In genomic region chr6:149320016-149320415, GRCh38 we compare ENCODE assay signal across 8 cellular contexts. TPM values are rescaled to one million over a fixed set of nuclear protein-coding genes. Genes with fewer than 3 reads are reported as not detected.
DNase-seq lines count a peak whose midpoint lies in the region; TF ChIP-seq lines count a peak whose summit lies in the region.
"Not testable (repeated sequence)": the region's sequence is repeated elsewhere in the genome, so short reads cannot be mapped to it uniquely, and the experiment has no call there.

No MANE protein-coding gene starts in this region.

- DNase-seq in ACHN: peak; percentile 25
- not testable (repeated sequence) for DNase-seq in activated T-helper 2 cell treated with anti-CD3 and anti-CD28 coated beads, Interferon-gamma antibody, Interleukin-2, Interleukin-4, amounts not matched to agents 10 μg/mL and 5 μg/mL and 100 μg/mL, durations not matched to agents 14 hours and 24 hours and 36 hours (ENCODE audit: low spot score); chondrocyte (ENCODE audit: low spot score); hepatocyte (ENCODE audit: low spot score)
- DNase-seq in stimulated activated CD4-positive, alpha-beta T cell treated with anti-CD3 and anti-CD28 coated beads, Interleukin-4, amount 100 ng/mL, for 4 hours: peak; percentile 12 to 17

- not testable (repeated sequence) for H3K36me3 ChIP-seq in HEK293 (ENCODE audit: control insufficient read depth in 2 of 2, insufficient read depth in 1 of 2, low read length in 2 of 2); hepatocyte (replicated peaks; ENCODE audit: insufficient read depth, low read depth); neural cell (ENCODE audit: insufficient read depth, low read length)

- H2AFZ ChIP-seq in hepatocyte; neural cell (ENCODE audit: low read depth, low read length): not testable (repeated sequence)

- not testable (repeated sequence) for H3K27me3 Mint-ChIP-seq in activated T-helper 2 cell treated with anti-CD3 and anti-CD28 coated beads, Interferon-gamma antibody, Interleukin-2, Interleukin-4, amounts not matched to agents 10 μg/mL and 5 μg/mL and 100 μg/mL, durations not matched to agents 14 hours and 24 hours and 36 hours (ENCODE audit: low read depth); chondrocyte (ENCODE audit: low read depth)

- TF ChIP-seq RAD21 in neural cell (conservative IDR thresholded peaks at IDR 0.05): not testable (repeated sequence)

- H3F3A ChIP-seq in neural cell (ENCODE audit: insufficient read depth, low read length, poor library complexity, severe bottlenecking): not testable (repeated sequence)

- peak overlapping the region; percentile 98 for H3K27ac Mint-ChIP-seq in activated T-helper 2 cell treated with anti-CD3 and anti-CD28 coated beads, Interferon-gamma antibody, Interleukin-2, Interleukin-4, amounts not matched to agents 10 μg/mL and 5 μg/mL and 100 μg/mL, durations not matched to agents 14 hours and 24 hours and 36 hours
- H3K27ac Mint-ChIP-seq in chondrocyte (ENCODE audit: unreplicated experiment): peak overlapping the region; percentile 79

- POLR2A ChIA-PET in HEK293 (lab: Yijun Ruan, JAX): not testable (repeated sequence)

- H3K9me3 ChIP-seq in HEK293 (ENCODE audit: control insufficient read depth, insufficient read depth, low read depth, low read length); hepatocyte (ENCODE audit: low read depth); neural cell (ENCODE audit: low read length): not testable (repeated sequence)

- peak overlapping the region; percentile 95 for H3K4me3 Mint-ChIP-seq in activated T-helper 2 cell treated with anti-CD3 and anti-CD28 coated beads, Interferon-gamma antibody, Interleukin-2, Interleukin-4, amounts not matched to agents 10 μg/mL and 5 μg/mL and 100 μg/mL, durations not matched to agents 14 hours and 24 hours and 36 hours (ENCODE audit: low read depth)
- peak overlapping the region; percentile 80 for H3K4me3 Mint-ChIP-seq in chondrocyte (ENCODE audit: unreplicated experiment)

- peaks cover 64% of the 10 kb centered on the region for H4K20me1 ChIP-seq in hepatocyte (ENCODE audit: insufficient read depth, poor library complexity, severe bottlenecking)
- H4K20me1 ChIP-seq in neural cell (ENCODE audit: insufficient read depth): not testable (repeated sequence)

- H3K9me2 ChIP-seq in hepatocyte (replicated peaks; ENCODE audit: insufficient read depth); neural cell (ENCODE audit: insufficient read depth, low read length): not testable (repeated sequence)

- H3K9me3 Mint-ChIP-seq in activated T-helper 2 cell treated with anti-CD3 and anti-CD28 coated beads, Interferon-gamma antibody, Interleukin-2, Interleukin-4, amounts not matched to agents 10 μg/mL and 5 μg/mL and 100 μg/mL, durations not matched to agents 14 hours and 24 hours and 36 hours; chondrocyte (ENCODE audit: low read depth): not testable (repeated sequence)

- H3K27ac ChIP-seq in HEK293 (ENCODE audit: extremely low read depth, low read depth, low read length); hepatocyte; neural cell (ENCODE audit: low read length): not testable (repeated sequence)

- H3K4me1 ChIP-seq in HEK293 (ENCODE audit: control insufficient read depth, insufficient read depth, low read length) (peaks cover 23% of the 10 kb centered on the region), hepatocyte (ENCODE audit: insufficient read depth) (peaks cover 40% of the 10 kb centered on the region)

- H3K4me1 Mint-ChIP-seq in activated T-helper 2 cell treated with anti-CD3 and anti-CD28 coated beads, Interferon-gamma antibody, Interleukin-2, Interleukin-4, amounts not matched to agents 10 μg/mL and 5 μg/mL and 100 μg/mL, durations not matched to agents 14 hours and 24 hours and 36 hours (ENCODE audit: low read depth): peaks cover 51% of the 10 kb centered on the region
- peaks cover 66% of the 10 kb centered on the region for H3K4me1 Mint-ChIP-seq in chondrocyte (ENCODE audit: low read depth)

- H3K4me2 ChIP-seq in hepatocyte (peak overlapping the region; percentile 85), neural cell (ENCODE audit: low read length) (peak overlapping the region; percentile 90)

- intact Hi-C loops in activated T-helper 2 cell treated with anti-CD3 and anti-CD28 coated beads, Interferon-gamma antibody, Interleukin-2, Interleukin-4, amounts not matched to agents 10 μg/mL and 5 μg/mL and 100 μg/mL, durations not matched to agents 14 hours and 24 hours and 36 hours (cut with micrococcal nuclease): not testable (repeated sequence)

- TF ChIP-seq EP300 in neural cell (conservative IDR thresholded peaks at IDR 0.05; ENCODE audit: poor library complexity, severe bottlenecking): not testable (repeated sequence)

- in situ Hi-C loops in ACHN (cut with HindIII; ENCODE audit: low pct_ligation_motif_present, low pct_unique_long_range_greater_than_20kb, low sequenced_read_pairs): not testable (repeated sequence)

- CTCF ChIA-PET in HEK293 (lab: Yijun Ruan, JAX): interaction anchor here (0.6 kb wide), 1 partner anchor 57 kb away, joined by 5 read pairs; no protein-coding TSS in a partner anchor

- not testable (repeated sequence) for H3K27me3 ChIP-seq in hepatocyte; neural cell (ENCODE audit: insufficient read depth, low read depth, low read length)

- TF ChIP-seq CTCF in HEK293 (tag by site-specific recombination; IDR thresholded peaks at IDR 0.05); WI38 (IDR thresholded peaks at IDR 0.05; ENCODE audit: low read depth, low read length); chondrocyte (IDR thresholded peaks at IDR 0.05); hepatocyte (IDR thresholded peaks at IDR 0.05; ENCODE audit: poor library complexity); neural cell (IDR thresholded peaks at IDR 0.05; ENCODE audit: poor library complexity, severe bottlenecking): not testable (repeated sequence)

- peaks cover 82% of the 10 kb centered on the region for H3K79me2 ChIP-seq in hepatocyte
- H3K79me2 ChIP-seq in neural cell (replicated peaks; ENCODE audit: insufficient read depth, low read length): peaks cover 67% of the 10 kb centered on the region

- H3K9ac ChIP-seq in neural cell (ENCODE audit: low read length): not testable (repeated sequence)

- H3K36me3 Mint-ChIP-seq in activated T-helper 2 cell treated with anti-CD3 and anti-CD28 coated beads, Interferon-gamma antibody, Interleukin-2, Interleukin-4, amounts not matched to agents 10 μg/mL and 5 μg/mL and 100 μg/mL, durations not matched to agents 14 hours and 24 hours and 36 hours (ENCODE audit: low read depth): peaks cover 45% of the 10 kb centered on the region
- H3K36me3 Mint-ChIP-seq in chondrocyte (ENCODE audit: low read depth): not testable (repeated sequence)

- H3K4me3 ChIP-seq in HEK293 (ENCODE audit: low read depth, low read length) (peak overlapping the region; percentile 76; the same call in 1 of the 2 replicates), WI38 (ENCODE audit: low read depth, low read length) (peak overlapping the region; percentile 80; the same call in 1 of the 2 replicates), neural cell (ENCODE audit: low read length) (peak overlapping the region; percentile 83)
- not testable (repeated sequence) for H3K4me3 ChIP-seq in hepatocyte

- 88% methylated on average over 10 of the region's 10 CpGs for WGBS in hepatocyte (ENCODE audit: low lambda C conversion rate, missing lambda C conversion rate)

TF ChIP-seq in HEK293, 187 proteins besides CTCF, POLR2A, EP300 and RAD21:
- TF ChIP-seq ZNF600 (tag by site-specific recombination; IDR thresholded peaks at IDR 0.05) (peak; percentile 18; the same call in 1 of the 2 replicates), IKZF3 (tag by site-specific recombination; IDR thresholded peaks at IDR 0.05) (0 out of 2 replicates have a peak, but pooled peaks have one; percentile 30), OSR2 (tag by site-specific recombination; IDR thresholded peaks at IDR 0.05) (0 out of 2 replicates have a peak, but pooled peaks have one; percentile 31)
TF ChIP-seq in HEK293: peak in this region for 3; not testable (repeated sequence) for 184.

RNA-seq across cellular contexts. Expression of gene TAB2, which starts 2.5 kb away (rescaled TPM):
- 106 and 110 TPM in 2 replicates for total RNA-seq in activated T-helper 2 cell treated with anti-CD3 and anti-CD28 coated beads, Interferon-gamma antibody, Interleukin-2, Interleukin-4, amounts not matched to agents 10 μg/mL and 5 μg/mL and 100 μg/mL, durations not matched to agents 14 hours and 24 hours and 36 hours
- 49.3 to 54.9 TPM (median 54.1 TPM) in 3 replicates for total RNA-seq in chondrocyte
- total RNA-seq in hepatocyte: 51.3 and 51.9 TPM in 2 replicates
- 9.4 and 14.2 TPM in 2 replicates for polyA plus RNA-seq in hepatocyte
- polyA plus RNA-seq in neural cell: 27.6 and 29.4 TPM in 2 replicates
- 55.0 and 68.0 TPM in 2 replicates for polyA minus RNA-seq in neural cell
